8 cellular contexts compared by ENCODE assay signal in the genomic region with DNA sequence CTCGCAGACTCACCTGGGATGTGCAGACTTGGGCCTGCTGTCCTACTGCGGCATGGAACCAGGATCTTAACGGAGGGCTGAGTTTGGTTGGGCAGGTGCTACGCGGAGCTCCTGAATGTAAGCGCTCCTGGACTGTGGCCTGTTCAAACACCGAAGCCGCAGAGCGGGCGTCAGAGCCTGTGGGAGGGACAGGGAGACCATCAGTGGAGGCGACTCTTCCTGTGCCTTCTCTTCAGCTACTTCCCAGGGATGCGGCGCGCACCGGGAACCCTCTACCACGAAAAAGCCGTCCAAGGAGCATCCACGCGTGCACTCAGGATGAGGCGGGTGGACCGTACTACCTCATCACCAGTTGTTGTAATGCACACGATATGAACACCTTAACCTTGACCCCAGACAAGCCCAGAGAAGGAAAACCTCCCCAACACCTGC. TPM values are rescaled to one million over a fixed set of nuclear protein-coding genes. Genes with fewer than 3 reads are reported as not detected.
DNase-seq lines count a peak whose midpoint lies in the region; ATAC-seq and TF ChIP-seq lines count a peak whose summit lies in the region.

No MANE protein-coding gene starts in this region.

- H3K27ac ChIP-seq in HUES6 (ENCODE audit: low read depth, low read length) (no peak overlapping the region), lower lobe of right lung (no peak overlapping the region)

- H3K9ac ChIP-seq in HUES6 (ENCODE audit: low read length): no peak overlapping the region

- DNase-seq in CD14-positive monocyte (ENCODE audit: low spot score): no peak
- DNase-seq in lower lobe of right lung: peak; percentile 62
- no peak for DNase-seq in ecto neural progenitor cell (ENCODE audit: low spot score)
- DNase-seq in H7: no peak

- peaks cover 49% of the 10 kb centered on the region for H3K36me3 ChIP-seq in HUES6 (ENCODE audit: control insufficient read depth, insufficient read depth, low read length)
- peaks cover 50% of the 10 kb centered on the region for H3K36me3 ChIP-seq in lower lobe of right lung
- H3K36me3 ChIP-seq in H7 (replicated peaks; ENCODE audit: control insufficient read depth, insufficient read depth, low read length): peaks cover 30% of the 10 kb centered on the region

- peaks cover 17% of the 10 kb centered on the region for H3K4me1 ChIP-seq in HUES6 (ENCODE audit: control insufficient read depth, insufficient read depth, low read length)
- H3K4me1 ChIP-seq in lower lobe of right lung: peaks cover 25% of the 10 kb centered on the region

- no peak for TF ChIP-seq CTCF in CD14-positive monocyte (IDR thresholded peaks at IDR 0.05)
- no peak for TF ChIP-seq CTCF in lower lobe of right lung (IDR thresholded peaks at IDR 0.05)

- H3K4me3 ChIP-seq in HUES6 (ENCODE audit: low read depth, low read length): peak overlapping the region; percentile 94
- peak overlapping the region; percentile 92 for H3K4me3 ChIP-seq in lower lobe of right lung
- H3K4me3 ChIP-seq in H7 (ENCODE audit: insufficient read depth, low read depth, low read length): no peak overlapping the region

- H3K9me3 Mint-ChIP-seq in CD14-positive monocyte: no peaks in the 10 kb centered on the region
- no peaks in the 10 kb centered on the region for H3K9me3 Mint-ChIP-seq in activated naive CD8-positive, alpha-beta T cell (ENCODE audit: low read depth)

- peaks cover 28% of the 10 kb centered on the region for H3K4me1 Mint-ChIP-seq in CD14-positive monocyte
- peaks cover 39% of the 10 kb centered on the region for H3K4me1 Mint-ChIP-seq in activated naive CD8-positive, alpha-beta T cell (ENCODE audit: low read depth)

- no peaks in the 10 kb centered on the region for H3K27me3 ChIP-seq in HUES6 (ENCODE audit: control insufficient read depth, insufficient read depth, low read length)
- H3K27me3 ChIP-seq in lower lobe of right lung (ENCODE audit: low read depth): no peaks in the 10 kb centered on the region
- no peaks in the 10 kb centered on the region for H3K27me3 ChIP-seq in H7 (ENCODE audit: control insufficient read depth, insufficient read depth, low read length)

- intact Hi-C loops in CD14-positive monocyte (cut with micrococcal nuclease): no loop called here
- intact Hi-C loops in lower lobe of right lung (cut with DNase I): no loop called here

- peak overlapping the region in 2 of 7 donors; percentile 3 to 97 for H3K27ac Mint-ChIP-seq in CD14-positive monocyte
- peak overlapping the region; percentile 50 for H3K27ac Mint-ChIP-seq in activated naive CD8-positive, alpha-beta T cell

- ATAC-seq in lower lobe of right lung: no peak
- ATAC-seq in HG03025 (IDR thresholded peaks at IDR 0.05; ENCODE audit: low FRiP score, unreplicated experiment): no peak
- ATAC-seq in HG02885 (IDR thresholded peaks at IDR 0.05; ENCODE audit: poor library complexity, unreplicated experiment): no peak

- H3K27me3 Mint-ChIP-seq in CD14-positive monocyte (ENCODE audit: low read depth in 3 of 3): peaks cover 0 to 3% (median 2%) of the 10 kb centered on the region in 3 donors
- H3K27me3 Mint-ChIP-seq in activated naive CD8-positive, alpha-beta T cell: no peaks in the 10 kb centered on the region

- H3K4me3 Mint-ChIP-seq in CD14-positive monocyte: peak overlapping the region; percentile 89 to 94
- H3K4me3 Mint-ChIP-seq in activated naive CD8-positive, alpha-beta T cell: peak overlapping the region; percentile 95

- H3K36me3 Mint-ChIP-seq in CD14-positive monocyte: peaks cover 48 to 49% of the 10 kb centered on the region in 2 donors
- H3K36me3 Mint-ChIP-seq in activated naive CD8-positive, alpha-beta T cell: peaks cover 15% of the 10 kb centered on the region

- H3K9me3 ChIP-seq in HUES6 (ENCODE audit: control insufficient read depth, insufficient read depth, low read depth, low read length): no peaks in the 10 kb centered on the region
- H3K9me3 ChIP-seq in lower lobe of right lung: no peaks in the 10 kb centered on the region

RNA-seq across cellular contexts. Expression of gene USP36, which starts 2.0 kb away (rescaled TPM):
- 1 to 10 TPM; 4.4 to 6.1 TPM for polyA plus RNA-seq in CD14-positive monocyte
- 58.6 TPM for total RNA-seq in lower lobe of right lung
- total RNA-seq in H7 (2014; rRNA removed; shearing (Covaris generic)): 24.6 and 32.8 TPM in 2 replicates

RNA-seq across cellular contexts. Expression of gene CYTH1, which starts 56.5 kb away (rescaled TPM):
- polyA plus RNA-seq in CD14-positive monocyte: 10 to 100 TPM; 68.6 to 80.9 TPM
- 110 TPM for total RNA-seq in lower lobe of right lung
- 10.3 and 11.3 TPM in 2 replicates for total RNA-seq in H7 (2014; rRNA removed; shearing (Covaris generic))
